In genomic region chr6:166743925-166744653, GRCh38 we compare ENCODE assay signal across 22 cellular contexts.
A peak's percentile ranks its signal among the peaks of the same experiment; 100 is the strongest.
DNase-seq lines count a peak whose midpoint lies in the region; ATAC-seq and TF ChIP-seq lines count a peak whose summit lies in the region.
"Had no signal": no experiment of that assay in that cellular context is flagged by ENCODE, and none has a peak within 500 bp of the region (broad histone marks: within the 10 kb centered on the region; RNA-seq: fewer than 3 reads in every experiment).

No MANE protein-coding gene starts in this region.

- H3K79me2 ChIP-seq in trophoblast cell (ENCODE audit: control insufficient read depth, insufficient read depth, low read length, poor library complexity) (no peaks in the 10 kb centered on the region), PC-9 (ENCODE audit: low read depth) (no peaks in the 10 kb centered on the region)

- H3K4me3 ChIP-seq in left lung (no peak overlapping the region), trophoblast cell (ENCODE audit: low read depth, low read length) (no peak overlapping the region), PC-9 (no peak overlapping the region)
- H3K4me3 ChIP-seq: right atrium auricular region, testis had no signal

- H3K4me2 ChIP-seq in trophoblast cell (ENCODE audit: low read length) (no peak overlapping the region), PC-9 (no peak overlapping the region)
- H3K4me2 ChIP-seq: SK-N-SH had no signal

- H3K23ac ChIP-seq in trophoblast cell (ENCODE audit: low read length) = no peak overlapping the region

- H2AFZ ChIP-seq in trophoblast cell (ENCODE audit: insufficient read depth, low read length, poor library complexity) = no peak overlapping the region
- no peak overlapping the region for H2AFZ ChIP-seq in PC-9

- ATAC-seq in left lung = peak; percentile 85
- ATAC-seq in GM18858 (IDR thresholded peaks at IDR 0.05; ENCODE audit: unreplicated experiment) = no peak
- ATAC-seq in GM18868 (IDR thresholded peaks at IDR 0.05; ENCODE audit: unreplicated experiment) = no peak
- ATAC-seq: stimulated activated naive B cell treated with anti-CD40 and anti-IgM and Interleukin-4, amounts not matched to agents 10 μg/mL and 1 μg/mL and 100 μg/mL, for 72 hours had no signal

- peak overlapping the region; percentile 1 for H4K91ac ChIP-seq in trophoblast cell (ENCODE audit: low read depth, low read length)

- no peaks in the 10 kb centered on the region for H3K27me3 ChIP-seq in left lung
- H3K27me3 ChIP-seq in trophoblast cell (ENCODE audit: insufficient read depth, low read length) = no peaks in the 10 kb centered on the region
- no peaks in the 10 kb centered on the region for H3K27me3 ChIP-seq in PC-9 (ENCODE audit: insufficient read depth, low read depth)
- H3K27me3 ChIP-seq: right atrium auricular region, testis had no signal

- CTCF ChIA-PET in PC-9 (lab: Charles Lee) = no interaction called here

- H2BK120ac ChIP-seq in trophoblast cell (ENCODE audit: insufficient read depth, low read length, poor library complexity) = no peak overlapping the region

- no peaks in the 10 kb centered on the region for H3K9me2 ChIP-seq in PC-9 (ENCODE audit: insufficient read depth)
- H3K9me2 ChIP-seq: SK-N-SH had no signal

- no peaks in the 10 kb centered on the region for H3F3A ChIP-seq in PC-9 (ENCODE audit: insufficient read depth, low read depth)

- H2BK12ac ChIP-seq in trophoblast cell (ENCODE audit: low read length) = no peak overlapping the region

- intact Hi-C loops in left lung (cut with DNase I) = no loop called here
- intact Hi-C loops in PC-9 (cut with micrococcal nuclease; ENCODE audit: unreplicated experiment) = no loop called here

- BruUV-seq in PC-9 (replicated peaks; lab: Mats Ljungman, UMichigan) = no TSS peak

- no peak overlapping the region for H4K8ac ChIP-seq in trophoblast cell (ENCODE audit: low read depth, low read length)

- no peak overlapping the region for H4K12ac ChIP-seq in trophoblast cell (ENCODE audit: low read depth, low read length)

- no peak overlapping the region for H3K27ac ChIP-seq in left lung
- peak overlapping the region; percentile 23 for H3K27ac ChIP-seq in trophoblast cell (ENCODE audit: low read depth, low read length)
- no peak overlapping the region for H3K27ac ChIP-seq in PC-9
- H3K27ac ChIP-seq: 22Rv1, right atrium auricular region, testis had no signal

- no peak overlapping the region for H2AK5ac ChIP-seq in trophoblast cell (ENCODE audit: low read length)

- no peak overlapping the region for H3K9ac ChIP-seq in trophoblast cell (ENCODE audit: low read length)
- H3K9ac ChIP-seq: SK-N-SH had no signal

- TF ChIP-seq CTCF in left lung (IDR thresholded peaks at IDR 0.05) (no peak), PC-9 (conservative IDR thresholded peaks at IDR 0.05) (no peak)

- H4K20me1 ChIP-seq in PC-9 (ENCODE audit: insufficient read depth) = no peaks in the 10 kb centered on the region

- H3K9me3 ChIP-seq in left lung (no peaks in the 10 kb centered on the region), trophoblast cell (ENCODE audit: insufficient read depth, low read depth, low read length) (no peaks in the 10 kb centered on the region), PC-9 (ENCODE audit: insufficient read depth, low read depth) (no peaks in the 10 kb centered on the region; the same call in 1 of the 2 replicates)
- H3K9me3 ChIP-seq: right atrium auricular region, SK-N-SH, testis had no signal

- H2BK5ac ChIP-seq in trophoblast cell (ENCODE audit: low read depth, low read length, poor library complexity) = no peak overlapping the region

- DNase-seq in activated CD8-positive, alpha-beta memory T cell treated with anti-CD3 and anti-CD28 coated beads for 24 hours = peak; percentile 33
- no peak for DNase-seq in activated CD8-positive, alpha-beta memory T cell treated with anti-CD3 and anti-CD28 coated beads, Interleukin-2, amount 50 U/mL, for 4 hours
- DNase-seq in left lung (no peak), trophoblast cell (peak in 1 of 2 donors; percentile 34), PC-9 (no peak), retina (no peak)
- DNase-seq: activated gamma-delta T cell treated with Interleukin-2 at 50 U/mL for 16 hours; CD4-positive, alpha-beta T cell; kidney; mammary epithelial cell; NCI-H1105; NCI-H2029; NCI-H2227 treated with DMSO at 0.1 percent for 48 hours; NCI-H774; SK-N-SH; stimulated activated CD4-positive, alpha-beta T cell treated with anti-CD3 and anti-CD28 coated beads, Interleukin-4, amount 100 ng/mL, for 24 hours; stimulated activated naive B cell treated with anti-CD40 and anti-IgM and Interleukin-4, amounts not matched to agents 10 μg/mL and 1 μg/mL and 100 μg/mL, for 72 hours; testis had no signal

- no peak overlapping the region for H3K4ac ChIP-seq in trophoblast cell (ENCODE audit: low read depth, low read length)

- H3K79me1 ChIP-seq in trophoblast cell (ENCODE audit: low read length) = peaks cover 7% of the 10 kb centered on the region

- WGBS in trophoblast cell (ENCODE audit: extremely low coverage, insufficient coverage, insufficient read length) = no CpG with 5 or more reads among the region's 28 CpGs

- H3K18ac ChIP-seq in trophoblast cell (ENCODE audit: low read length) = no peak overlapping the region

- POLR2A ChIA-PET in PC-9 (lab: Charles Lee; ENCODE audit: unreplicated experiment) = no interaction called here

- H3K4me1 ChIP-seq in left lung (no peaks in the 10 kb centered on the region), trophoblast cell (ENCODE audit: control insufficient read depth in 1 of 2, insufficient read depth in 2 of 2, low read length in 2 of 2) (peaks cover 16 to 21% of the 10 kb centered on the region in 2 experiments), PC-9 (replicated peaks; ENCODE audit: insufficient read depth) (no peaks in the 10 kb centered on the region)
- H3K4me1 ChIP-seq: right atrium auricular region, testis had no signal

- H3K36me3 ChIP-seq in left lung = no peaks in the 10 kb centered on the region
- no peaks in the 10 kb centered on the region for H3K36me3 ChIP-seq in trophoblast cell (ENCODE audit: control insufficient read depth in 1 of 2, insufficient read depth in 2 of 2, low read length in 2 of 2)
- H3K36me3 ChIP-seq in PC-9 (ENCODE audit: low read depth) = no peaks in the 10 kb centered on the region
- H3K36me3 ChIP-seq: right atrium auricular region had no signal

- H3K14ac ChIP-seq in trophoblast cell (ENCODE audit: low read length) = no peak overlapping the region
